ENCODE assay signal across 1 cellular context in genomic region chr16:89946515-89946914, GRCh38.
TF ChIP-seq lines count a peak whose summit lies in the region.

No MANE protein-coding gene starts in this region.

TF ChIP-seq in HepG2, 621 proteins besides CTCF, POLR2A, EP300 and RAD21:
- TF ChIP-seq ZNF720 (CRISPR knock-in tag; IDR thresholded peaks at IDR 0.05) (no peak), ZNF263 (CRISPR knock-in tag; IDR thresholded peaks at IDR 0.05) (peak; percentile 77)
